ENCODE assay signal across 8 cellular contexts in the genomic region with DNA sequence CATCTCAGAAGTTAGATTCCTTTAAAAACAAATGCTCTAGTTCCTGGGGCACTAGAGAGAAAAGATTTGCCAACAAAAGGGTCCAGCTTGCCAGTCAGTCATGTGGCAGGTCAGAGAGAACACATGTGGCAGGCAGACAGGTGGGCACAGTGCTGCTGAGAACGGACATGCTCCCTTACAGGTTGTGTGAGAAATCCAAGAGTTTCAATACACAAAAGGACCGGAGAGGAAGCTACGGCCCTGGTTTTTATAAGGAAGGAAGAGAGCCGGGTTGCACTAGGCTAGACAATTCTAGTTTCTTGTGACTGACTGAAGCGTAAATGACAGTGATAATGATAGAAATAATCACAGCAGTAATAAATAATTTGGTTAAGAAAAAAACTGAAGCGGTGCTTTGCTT. TPM values are rescaled to one million over a fixed set of nuclear protein-coding genes. Genes with fewer than 3 reads are reported as not detected.
A peak's percentile ranks its signal among the peaks of the same experiment; 100 is the strongest.
DNase-seq lines count a peak whose midpoint lies in the region; ATAC-seq and TF ChIP-seq lines count a peak whose summit lies in the region.

No MANE protein-coding gene starts in this region.

- peaks cover 7 to 87% (median 36%) of the 10 kb centered on the region in 11 experiments for H3K36me3 ChIP-seq in BLaER1 treated with 17β-estradiol and CSF1 and Interleukin-3, amounts not matched to agents 10 nM and 100 nM
- H3K36me3 ChIP-seq in Karpas-422 (ENCODE audit: insufficient read depth, low read length) (no peaks in the 10 kb centered on the region), PC-3 (ENCODE audit: low read depth, low read length) (peaks cover 18% of the 10 kb centered on the region)

- H3K9me3 ChIP-seq in BLaER1 treated with 17β-estradiol and CSF1 and Interleukin-3, amounts not matched to agents 10 nM and 100 nM (replicated peaks in 1 of 11) = peaks cover 0 to 21% (median 10%) of the 10 kb centered on the region in 11 experiments; a peak in 16 of 22 replicates
- H3K9me3 ChIP-seq in Karpas-422 (ENCODE audit: low read length) (no peaks in the 10 kb centered on the region), PC-3 (ENCODE audit: low read length) (no peaks in the 10 kb centered on the region)

- H3K36me3 Mint-ChIP-seq in dendritic cell treated with granulocyte-macrophage colony-stimulating factor and Interleukin-4, amounts not matched to agents 40 ng/mL and 50 ng/mL, for 4 days (ENCODE audit: low read depth) = peaks cover 14% of the 10 kb centered on the region
- peaks cover 10% of the 10 kb centered on the region for H3K36me3 Mint-ChIP-seq in neural crest cell (ENCODE audit: low read depth)

- H3K4me1 ChIP-seq in BLaER1 treated with 17β-estradiol and CSF1 and Interleukin-3, amounts not matched to agents 10 nM and 100 nM = peaks cover 67 to 100% (median 96%) of the 10 kb centered on the region in 10 experiments
- H3K4me1 ChIP-seq in Karpas-422 (ENCODE audit: low read length) = peaks cover 71% of the 10 kb centered on the region
- peaks cover 14% of the 10 kb centered on the region for H3K4me1 ChIP-seq in PC-3 (ENCODE audit: insufficient read depth, low read length)

- peaks cover 13% of the 10 kb centered on the region; the same call in 1 of the 2 replicates for H3K79me2 ChIP-seq in Karpas-422 (ENCODE audit: low read length)
- H3K79me2 ChIP-seq in PC-3 (ENCODE audit: low read length) = peaks cover 93% of the 10 kb centered on the region

- 0 out of 20 replicates have a peak overlapping the region, but pooled peaks of 1 of the 10 experiments have one; percentile 7 for H3K4me3 ChIP-seq in BLaER1 treated with 17β-estradiol and CSF1 and Interleukin-3, amounts not matched to agents 10 nM and 100 nM
- H3K4me3 ChIP-seq in Karpas-422 (ENCODE audit: low read length) (peak overlapping the region; percentile 73), PC-3 (ENCODE audit: low read length) (no peak overlapping the region)

- H3K27ac ChIP-seq in BLaER1 treated with 17β-estradiol and CSF1 and Interleukin-3, amounts not matched to agents 10 nM and 100 nM = peak overlapping the region; percentile 21 to 74 (median 50); a peak in 21 of 22 replicates
- H3K27ac ChIP-seq in Karpas-422 (ENCODE audit: low read length) (peak overlapping the region; percentile 97), PC-3 (ENCODE audit: low read length) (no peak overlapping the region)

- ATAC-seq in GM19463 (IDR thresholded peaks at IDR 0.05; ENCODE audit: unreplicated experiment) (no peak), PC-3 (no peak), GM21737 (IDR thresholded peaks at IDR 0.05; ENCODE audit: unreplicated experiment) (no peak)

- CTCF ChIA-PET in PC-3 (lab: Charles Lee) = interaction anchor here (0.5 kb wide), 1 partner anchor 129 kb away, joined by 4 read pairs; no protein-coding TSS in a partner anchor

- H2AFZ ChIP-seq in Karpas-422 (ENCODE audit: low read length) (peak overlapping the region; percentile 72), PC-3 (ENCODE audit: low read length) (no peak overlapping the region)

- intact Hi-C loops in dendritic cell treated with granulocyte-macrophage colony-stimulating factor and Interleukin-4, amounts not matched to agents 40 ng/mL and 50 ng/mL, for 4 days (cut with micrococcal nuclease) = loop anchor here (10.0 kb wide), 1 partner anchor 48 kb away; no protein-coding TSS in a partner anchor
- intact Hi-C loops in PC-3 (cut with micrococcal nuclease) = no loop called here

- TF ChIP-seq CTCF in neural crest cell (conservative IDR thresholded peaks at IDR 0.05) (no peak), PC-3 (conservative IDR thresholded peaks at IDR 0.05; ENCODE audit: low read depth, low read length) (no peak)

- H3K4me3 Mint-ChIP-seq in dendritic cell treated with granulocyte-macrophage colony-stimulating factor and Interleukin-4, amounts not matched to agents 40 ng/mL and 50 ng/mL, for 4 days = peak overlapping the region; percentile 11
- peak overlapping the region; percentile 13 for H3K4me3 Mint-ChIP-seq in neural crest cell

- peak overlapping the region; percentile 85 for H3K27ac Mint-ChIP-seq in dendritic cell treated with granulocyte-macrophage colony-stimulating factor and Interleukin-4, amounts not matched to agents 40 ng/mL and 50 ng/mL, for 4 days
- peak overlapping the region; percentile 64 for H3K27ac Mint-ChIP-seq in neural crest cell (ENCODE audit: unreplicated experiment)

- H3K9me3 Mint-ChIP-seq in dendritic cell treated with granulocyte-macrophage colony-stimulating factor and Interleukin-4, amounts not matched to agents 40 ng/mL and 50 ng/mL, for 4 days = no peaks in the 10 kb centered on the region
- H3K9me3 Mint-ChIP-seq in neural crest cell = peaks cover 2% of the 10 kb centered on the region

- H3K4me1 Mint-ChIP-seq in dendritic cell treated with granulocyte-macrophage colony-stimulating factor and Interleukin-4, amounts not matched to agents 40 ng/mL and 50 ng/mL, for 4 days (ENCODE audit: low read depth) = peaks cover 85% of the 10 kb centered on the region
- H3K4me1 Mint-ChIP-seq in neural crest cell = peaks cover 68% of the 10 kb centered on the region

- H3F3A ChIP-seq in PC-3 (ENCODE audit: low read length, unreplicated experiment) = no peaks in the 10 kb centered on the region

- peak; percentile 63 for DNase-seq in Karpas-422
- no peak for DNase-seq in neural crest cell (ENCODE audit: low read depth, low spot score)
- no peak for DNase-seq in NCI-H774 (lab: John Stamatoyannopoulos, UW)
- DNase-seq in PC-3 = no peak

- H3K27me3 Mint-ChIP-seq in dendritic cell treated with granulocyte-macrophage colony-stimulating factor and Interleukin-4, amounts not matched to agents 40 ng/mL and 50 ng/mL, for 4 days = no peaks in the 10 kb centered on the region
- no peaks in the 10 kb centered on the region for H3K27me3 Mint-ChIP-seq in neural crest cell (ENCODE audit: low read depth)

- no TSS peak for BruUV-seq in PC-3 (replicated peaks; lab: Mats Ljungman, UMichigan)

- H4K20me1 ChIP-seq in BLaER1 treated with 17β-estradiol and CSF1 and Interleukin-3, amounts not matched to agents 10 nM and 100 nM = peaks cover 27 to 100% (median 90%) of the 10 kb centered on the region in 11 experiments; a peak in 19 of 22 replicates
- no peaks in the 10 kb centered on the region for H4K20me1 ChIP-seq in Karpas-422 (ENCODE audit: insufficient read depth, low read depth, low read length)
- no peaks in the 10 kb centered on the region for H4K20me1 ChIP-seq in PC-3 (ENCODE audit: low read length)

- H3K4me2 ChIP-seq in BLaER1 treated with 17β-estradiol and CSF1 and Interleukin-3, amounts not matched to agents 10 nM and 100 nM = peak overlapping the region; percentile 65 to 92 (median 85)
- H3K4me2 ChIP-seq in Karpas-422 (ENCODE audit: low read depth, low read length, poor library complexity, severe bottlenecking) (peak overlapping the region; percentile 98), PC-3 (ENCODE audit: low read length) (no peak overlapping the region)

- peak overlapping the region in 10 of 11 experiments; percentile 12 to 61 (median 46); a peak in 14 of 22 replicates for H3K9ac ChIP-seq in BLaER1 treated with 17β-estradiol and CSF1 and Interleukin-3, amounts not matched to agents 10 nM and 100 nM
- H3K9ac ChIP-seq in Karpas-422 (ENCODE audit: low read length) (peak overlapping the region; percentile 79), PC-3 (ENCODE audit: low read length) (no peak overlapping the region)

- POLR2A ChIA-PET in PC-3 (lab: Charles Lee; ENCODE audit: unreplicated experiment) = no interaction called here

- H3K9me2 ChIP-seq in Karpas-422 (replicated peaks; ENCODE audit: insufficient read depth, low read length) (no peaks in the 10 kb centered on the region), PC-3 (replicated peaks; ENCODE audit: low read length) (no peaks in the 10 kb centered on the region)

- H3K27me3 ChIP-seq in BLaER1 treated with 17β-estradiol and CSF1 and Interleukin-3, amounts not matched to agents 10 nM and 100 nM = no peaks in the 10 kb centered on the region
- H3K27me3 ChIP-seq in Karpas-422 (ENCODE audit: low read length) = no peaks in the 10 kb centered on the region
- no peaks in the 10 kb centered on the region for H3K27me3 ChIP-seq in PC-3 (ENCODE audit: low read length)

RNA-seq across cellular contexts. Expression of a gene that starts 18.3 kb away (rescaled TPM):
- 10.7 and 12.5 TPM in 2 replicates for total RNA-seq in Karpas-422 (2014; rRNA removed; shearing (Covaris generic); ENCODE audit: low replicate concordance)
- total RNA-seq in neural crest cell = 15.7 and 17.5 TPM in 2 replicates
- 22.5 and 28.4 TPM in 2 replicates for total RNA-seq in PC-3 (2014; rRNA removed)
